Comparison of ENCODE assay signal across 36 cellular contexts in genomic region chr10:36597921-36598320, GRCh38.
"Had no signal": no experiment of that assay in that cellular context is flagged by ENCODE, and none has a peak within 500 bp of the region (broad histone marks: within the 10 kb centered on the region; RNA-seq: fewer than 3 reads in every experiment).

No MANE protein-coding gene starts in this region.

- H3K4me3 Mint-ChIP-seq: activated B cell treated with CpG ODN at 0.5 μM for 24 hours; activated CD4-positive, alpha-beta memory T cell treated with anti-CD3 and anti-CD28 coated beads, Interleukin-2, amount 10 ng/mL, durations not matched to agents 7 days and 5 days; activated naive CD8-positive, alpha-beta T cell treated with anti-CD3 and anti-CD28 coated beads for 36 hours; activated T-cell treated with anti-CD3 and anti-CD28 coated beads, Interleukin-2, amount 50 U/mL, for 72 hours; activated T-helper 17 cell treated with anti-CD3 and anti-CD28 coated beads, Interleukin-2, amount 50 U/mL, for 72 hours had no signal

- H3K27me3 ChIP-seq: ascending aorta, cardiac muscle cell had no signal

- H3K4me1 Mint-ChIP-seq: activated B cell treated with CpG ODN at 0.5 μM for 24 hours; activated CD4-positive, alpha-beta memory T cell treated with anti-CD3 and anti-CD28 coated beads, Interleukin-2, amount 10 ng/mL, durations not matched to agents 7 days and 5 days; activated naive CD8-positive, alpha-beta T cell treated with anti-CD3 and anti-CD28 coated beads for 36 hours; activated T-helper 17 cell treated with anti-CD3 and anti-CD28 coated beads, Interleukin-2, amount 50 U/mL, for 72 hours had no signal

- H3K4me3 ChIP-seq: ascending aorta, cardiac muscle cell, K562, PC-9 had no signal

- H3K9me3 Mint-ChIP-seq: activated B cell treated with CpG ODN at 0.5 μM for 24 hours had no signal

- ATAC-seq: activated T-cell treated with anti-CD3 and anti-CD28 coated beads, Interleukin-2, amount 50 U/mL, for 72 hours; activated T-helper 17 cell treated with anti-CD3 and anti-CD28 coated beads, Interleukin-2, amount 50 U/mL, for 72 hours; K562; Right ventricle myocardium inferior had no signal

- H3K9me3 ChIP-seq: ascending aorta had no signal

- H3K36me3 ChIP-seq: ascending aorta, cardiac muscle cell had no signal

- H3K4me1 ChIP-seq: ascending aorta had no signal

- H3K27ac ChIP-seq: ascending aorta, cardiac muscle cell, PC-9, RWPE1, VCaP had no signal

- H3K27me3 Mint-ChIP-seq: activated B cell treated with CpG ODN at 0.5 μM for 24 hours; activated CD4-positive, alpha-beta memory T cell treated with anti-CD3 and anti-CD28 coated beads, Interleukin-2, amount 10 ng/mL, durations not matched to agents 7 days and 5 days; activated naive CD8-positive, alpha-beta T cell treated with anti-CD3 and anti-CD28 coated beads for 36 hours; activated T-helper 17 cell treated with anti-CD3 and anti-CD28 coated beads, Interleukin-2, amount 50 U/mL, for 72 hours had no signal

- H3K36me3 Mint-ChIP-seq: activated naive CD8-positive, alpha-beta T cell treated with anti-CD3 and anti-CD28 coated beads for 36 hours had no signal

- H3K27ac Mint-ChIP-seq: activated B cell treated with CpG ODN at 0.5 μM for 24 hours; activated CD4-positive, alpha-beta memory T cell treated with anti-CD3 and anti-CD28 coated beads, Interleukin-2, amount 10 ng/mL, durations not matched to agents 7 days and 5 days; activated naive CD8-positive, alpha-beta T cell treated with anti-CD3 and anti-CD28 coated beads for 36 hours; activated T-cell treated with anti-CD3 and anti-CD28 coated beads, Interleukin-2, amount 50 U/mL, for 72 hours; activated T-helper 17 cell treated with anti-CD3 and anti-CD28 coated beads, Interleukin-2, amount 50 U/mL, for 72 hours had no signal

- DNase-seq: activated B cell treated with CpG ODN at 0.5 μM for 24 hours; activated CD4-positive, alpha-beta memory T cell treated with anti-CD3 and anti-CD28 coated beads, Interleukin-2, amount 10 ng/mL, durations not matched to agents 7 days and 5 days; activated CD4-positive, alpha-beta T cell treated with anti-CD3 and anti-CD28 coated beads for 48 hours; activated CD4-positive, CD25-positive, alpha-beta regulatory T cell treated with anti-CD3 and anti-CD28 coated beads, Interleukin-2, amount 50 U/mL, for 72 hours; activated CD8-positive, alpha-beta memory T cell treated with anti-CD3 and anti-CD28 coated beads for 24 hours; activated effector memory CD4-positive, alpha-beta T cell treated with anti-CD3 and anti-CD28 coated beads, Interleukin-2, amount 50 U/mL, for 16 hours; activated naive CD4-positive, alpha-beta T cell; activated naive CD4-positive, alpha-beta T cell treated with anti-CD3 and anti-CD28 coated beads, Interleukin-2, amount 50 U/mL, for 16 hours; activated naive CD8-positive, alpha-beta T cell treated with anti-CD3 and anti-CD28 coated beads for 36 hours; activated T-cell treated with anti-CD3 and anti-CD28 coated beads, Interleukin-2, amount 50 U/mL, for 1 hour; activated T-cell treated with anti-CD3 and anti-CD28 coated beads, Interleukin-2, amount 50 U/mL, for 72 hours; amygdala; NCI-H1092 treated with DMSO at 0.1 percent for 48 hours; NCI-H1417; NCI-H146; NCI-H187; NCI-H2029 treated with DMSO at 0.1 percent for 48 hours; NCI-H2107; NCI-H2171; NCI-H510A; NCI-H526; NCI-H748 treated with DMSO at 0.1 percent for 48 hours; NK-92 treated with Interleukin-12 subunit alpha and Interleukin-12 subunit beta, amount 100 ng/mL, for 24 hours; PC-9; SIG-M5; SW 1271; T-helper 1 cell; T-helper 2 cell; T-helper 9 cell had no signal
